In the genomic region with DNA sequence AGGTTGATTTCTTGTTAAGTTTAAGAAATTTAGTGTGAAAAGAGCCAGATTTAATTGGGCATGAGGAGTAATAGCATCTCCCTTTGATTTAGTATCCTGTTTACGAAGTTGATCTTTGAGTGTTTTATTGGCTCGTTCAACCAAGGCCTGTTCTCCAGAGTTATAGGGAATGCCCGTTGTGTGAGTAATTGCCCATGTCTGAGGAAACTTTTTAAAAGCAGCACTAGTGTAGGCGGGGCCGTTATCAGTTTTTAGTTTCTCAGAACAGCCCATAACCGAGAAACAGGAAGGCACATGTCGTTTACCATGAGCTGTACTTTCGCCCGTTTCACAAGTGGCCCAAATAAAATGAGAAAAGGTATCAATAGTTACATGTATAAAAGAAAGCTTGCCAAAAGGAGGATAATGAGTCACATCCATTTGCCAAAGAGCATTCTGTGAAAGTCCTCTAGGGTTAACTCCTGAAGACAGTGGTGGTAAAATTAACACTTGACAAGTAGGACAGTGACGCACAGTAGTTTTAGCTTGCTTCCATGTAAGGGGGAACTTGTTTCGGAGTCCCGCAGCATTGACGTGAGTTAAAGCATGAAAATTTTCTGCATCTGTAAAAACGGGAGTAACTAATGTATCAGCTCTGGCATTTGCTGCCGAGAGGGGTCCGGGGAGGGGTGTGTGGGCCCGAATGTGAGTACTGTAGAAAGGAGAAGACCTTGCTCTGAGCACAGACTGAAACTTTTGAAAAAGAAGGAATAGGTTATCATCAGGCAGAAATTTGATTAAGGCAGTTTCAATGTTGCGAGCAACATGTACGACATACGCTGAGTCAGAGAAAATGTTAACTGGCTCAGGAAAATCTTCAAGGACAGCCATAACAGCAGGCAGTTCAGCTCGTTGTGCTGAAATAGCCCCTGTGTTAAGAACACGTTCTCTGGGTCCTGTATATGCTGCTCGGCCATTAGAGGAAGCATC, we compare ENCODE assay signal across 8 cellular contexts. TPM values are rescaled to one million over a fixed set of nuclear protein-coding genes. Genes with fewer than 3 reads are reported as not detected.
DNase-seq lines count a peak whose midpoint lies in the region.
"Had no signal": no experiment of that assay in that cellular context is flagged by ENCODE, and none has a peak within 500 bp of the region (broad histone marks: within the 10 kb centered on the region; RNA-seq: fewer than 3 reads in every experiment).

No MANE protein-coding gene starts in this region.

- no peak overlapping the region for H3K4me3 ChIP-seq in H7 (ENCODE audit: insufficient read depth, low read depth, low read length)

- no peaks in the 10 kb centered on the region for H3K36me3 ChIP-seq in H7 (replicated peaks; ENCODE audit: control insufficient read depth, insufficient read depth, low read length)

- H3K27me3 ChIP-seq in H7 (ENCODE audit: control insufficient read depth, insufficient read depth, low read length), result no peaks in the 10 kb centered on the region

- peak; percentile 67 for DNase-seq in LHCN-M2 (ENCODE audit: low read depth)
- peak; percentile 66 to 78 for DNase-seq in activated CD4-positive, alpha-beta T cell treated with anti-CD3 and anti-CD28 coated beads, Interleukin-2, amount 50 U/mL, for 48 hours
- DNase-seq in fibroblast of peridontal ligament (ENCODE audit: extremely low read depth), result peak; percentile 79
- DNase-seq in stimulated activated CD4-positive, alpha-beta T cell treated with anti-CD3 and anti-CD28 coated beads, TNF-alpha, amount 100 ng/mL, for 48 hours (ENCODE audit: low read depth in 3 of 3), result peak; percentile 26 to 47 (median 44)
- no peak for DNase-seq in AG08396 (ENCODE audit: low spot score)
- DNase-seq in H7, result no peak
- no peak for DNase-seq in DMS153 treated with DMSO at 0.1 percent for 48 hours (lab: John Stamatoyannopoulos, UW; ENCODE audit: unreplicated experiment)
- DNase-seq: aorta had no signal

RNA-seq across cellular contexts. Expression of a gene that starts 18.5 kb away (rescaled TPM):
- 39.8 and 40.9 TPM in 2 replicates for total RNA-seq in LHCN-M2 (2014; rRNA removed)
- polyA plus RNA-seq in LHCN-M2 (2012), result 28.7 TPM
- total RNA-seq in H7 (2014; rRNA removed; shearing (Covaris generic)), result 35.2 and 36.7 TPM in 2 replicates

RNA-seq across cellular contexts. Expression of a gene that starts 56.2 kb away (rescaled TPM):
- 1.0 and 1.4 TPM in 2 replicates for total RNA-seq in LHCN-M2 (2014; rRNA removed)
- 0.45 TPM for polyA plus RNA-seq in LHCN-M2 (2012)
- total RNA-seq in H7 (2014; rRNA removed; shearing (Covaris generic)), result 2.0 and 3.1 TPM in 2 replicates

Comparison
In these comparisons a context has a peak if more than half of its experiments do, and no peak if none do; other contexts are left out.
1. DNase-seq: peak in LHCN-M2 (single experiment), activated CD4-positive, alpha-beta T cell treated with anti-CD3 and anti-CD28 coated beads, Interleukin-2, amount 50 U/mL, for 48 hours (2 of 2), fibroblast of peridontal ligament (single experiment) and stimulated activated CD4-positive, alpha-beta T cell treated with anti-CD3 and anti-CD28 coated beads, TNF-alpha, amount 100 ng/mL, for 48 hours (3 of 3); none in AG08396 (single experiment), H7 (single experiment) and DMS153 treated with DMSO at 0.1 percent for 48 hours (single experiment).